In genomic region chr3:112413074-112413473, GRCh38 we compare ENCODE assay signal across 23 cellular contexts.
"Had no signal": no experiment of that assay in that cellular context is flagged by ENCODE, and none has a peak within 500 bp of the region (broad histone marks: within the 10 kb centered on the region; RNA-seq: fewer than 3 reads in every experiment).

No MANE protein-coding gene starts in this region.

- H3K27me3 Mint-ChIP-seq: activated naive CD4-positive, alpha-beta T cell treated with anti-CD3 and anti-CD28 coated beads, Interleukin-2, amount 50 U/mL, for 24 hours had no signal

- H3K9me3 ChIP-seq: body of pancreas, right lobe of liver, stomach, suprapubic skin, tibial nerve had no signal

- ATAC-seq: body of pancreas; naive thymus-derived CD4-positive, alpha-beta T cell; right lobe of liver had no signal

- H3K36me3 ChIP-seq: cardiac muscle cell, right lobe of liver, stomach, suprapubic skin, tibial nerve, WERI-Rb-1 had no signal

- H3K27ac ChIP-seq: body of pancreas, cardiac muscle cell, right lobe of liver, stomach, suprapubic skin, tibial nerve, WERI-Rb-1 had no signal

- H3K27me3 ChIP-seq: body of pancreas, cardiac muscle cell, right lobe of liver, stomach, suprapubic skin, tibial nerve had no signal

- H3K27ac Mint-ChIP-seq: activated naive CD4-positive, alpha-beta T cell treated with anti-CD3 and anti-CD28 coated beads, Interleukin-2, amount 50 U/mL, for 24 hours; activated T-helper 1 cell treated with anti-CD3 and anti-CD28 coated beads, Interleukin-12 subunit alpha, Interleukin-12 subunit beta, Interleukin-2, Interleukin-4 antibody, amounts not matched to agents 30 ng/mL and 10 ng/mL and 1 ng/mL, durations not matched to agents 14 hours and 24 hours and 36 hours; naive thymus-derived CD4-positive, alpha-beta T cell had no signal

- H3K4me3 ChIP-seq: body of pancreas, cardiac muscle cell, right lobe of liver, skin epidermis, stomach, suprapubic skin, tibial nerve had no signal

- H3K4me1 ChIP-seq: body of pancreas, right lobe of liver, stomach, suprapubic skin, tibial nerve had no signal

- FAIRE-seq: keratinocyte, TTC549 had no signal

- H3K4me1 Mint-ChIP-seq: neural crest cell had no signal

- H3K4me3 Mint-ChIP-seq: activated naive CD4-positive, alpha-beta T cell treated with anti-CD3 and anti-CD28 coated beads, Interleukin-2, amount 50 U/mL, for 24 hours; activated T-helper 1 cell treated with anti-CD3 and anti-CD28 coated beads, Interleukin-12 subunit alpha, Interleukin-12 subunit beta, Interleukin-2, Interleukin-4 antibody, amounts not matched to agents 30 ng/mL and 10 ng/mL and 1 ng/mL, durations not matched to agents 14 hours and 24 hours and 36 hours; naive thymus-derived CD4-positive, alpha-beta T cell; neural crest cell had no signal

- DNase-seq: activated CD4-positive, alpha-beta T cell treated with anti-CD3 and anti-CD28 coated beads, Interleukin-2, amount 50 U/mL, for 48 hours; activated gamma-delta T cell treated with Interleukin-2 at 50 U/mL for 16 hours; anterior cingulate cortex; body of pancreas; cortex of kidney; effector CD4-positive, alpha-beta T cell; erythroblast; foreskin fibroblast; naive thymus-derived CD4-positive, alpha-beta T cell; posterior cingulate gyrus; right lobe of liver; stimulated activated CD4-positive, alpha-beta T cell treated with anti-CD3 and anti-CD28 coated beads, Interleukin-1b, Interleukin-23, amount 100 ng/mL, for 48 hours; stomach; WERI-Rb-1 had no signal

- H3K36me3 Mint-ChIP-seq: activated naive CD4-positive, alpha-beta T cell treated with anti-CD3 and anti-CD28 coated beads, Interleukin-2, amount 50 U/mL, for 24 hours had no signal
